Comparison of ENCODE assay signal across 8 cellular contexts in genomic region chr10:124992462-124993344, GRCh38. TPM values are rescaled to one million over a fixed set of nuclear protein-coding genes. Genes with fewer than 3 reads are reported as not detected.
DNase-seq lines count a peak whose midpoint lies in the region; ATAC-seq and TF ChIP-seq lines count a peak whose summit lies in the region.

No MANE protein-coding gene starts in this region.

- no peaks in the 10 kb centered on the region for H3K9me3 ChIP-seq in adrenal gland (replicated peaks in 1 of 3)
- H3K9me3 ChIP-seq in right cardiac atrium (ENCODE audit: control insufficient read depth, low read length): no peaks in the 10 kb centered on the region
- H3K9me3 ChIP-seq in CD4-positive, alpha-beta T cell (ENCODE audit: control insufficient read depth, low read length): no peaks in the 10 kb centered on the region

- CTCF ChIA-PET in CD4-positive, alpha-beta T cell (lab: Charles Lee): interaction anchor here (0.6 to 0.9 kb wide), 2 partner anchors 77 to 177 kb away, joined by 3 read pairs; no protein-coding TSS in a partner anchor

- no peak for TF ChIP-seq POLR2A in adrenal gland (IDR thresholded peaks at IDR 0.05)

- H3K4me1 ChIP-seq in adrenal gland (replicated peaks in 1 of 2): peaks cover 0 to 11% of the 10 kb centered on the region in 2 donors
- peaks cover 4% of the 10 kb centered on the region for H3K4me1 ChIP-seq in right cardiac atrium (ENCODE audit: control insufficient read depth, insufficient read depth, low read length)

- H3K27ac Mint-ChIP-seq in CD4-positive, alpha-beta T cell: no peak overlapping the region

- H3K36me3 ChIP-seq in adrenal gland (replicated peaks in 1 of 2): peaks cover 0 to 85% of the 10 kb centered on the region in 2 donors

- POLR2A ChIA-PET in CD4-positive, alpha-beta T cell (lab: Charles Lee): no interaction called here

- H3K4me3 Mint-ChIP-seq in CD4-positive, alpha-beta T cell: no peak overlapping the region

- H3K9me3 Mint-ChIP-seq in CD4-positive, alpha-beta T cell: no peaks in the 10 kb centered on the region

- DNase-seq in DMS53 (lab: John Stamatoyannopoulos, UW): peak; percentile 75
- DNase-seq in NCI-H2029 (lab: John Stamatoyannopoulos, UW): peak; percentile 6
- DNase-seq in adrenal gland: peak; percentile 79 to 92 (median 86)
- DNase-seq in right cardiac atrium: peak; percentile 76 to 88 (median 83)
- peak; percentile 53 for DNase-seq in renal cortical epithelial cell (ENCODE audit: low read depth)
- no peak for DNase-seq in CD4-positive, alpha-beta T cell
- no peak for DNase-seq in UCSD-AML1 (lab: John Stamatoyannopoulos, UW; ENCODE audit: unreplicated experiment)

- no peaks in the 10 kb centered on the region for H3K4me1 Mint-ChIP-seq in CD4-positive, alpha-beta T cell (ENCODE audit: low read depth)

- H3K36me3 Mint-ChIP-seq in CD4-positive, alpha-beta T cell (ENCODE audit: low read depth): peaks cover 22% of the 10 kb centered on the region

- no peak overlapping the region for H3K4me3 ChIP-seq in adrenal gland
- H3K4me3 ChIP-seq in right cardiac atrium (ENCODE audit: low read length): no peak overlapping the region

- H3K27me3 ChIP-seq in adrenal gland: no peaks in the 10 kb centered on the region
- H3K27me3 ChIP-seq in right cardiac atrium (ENCODE audit: control insufficient read depth, insufficient read depth): no peaks in the 10 kb centered on the region
- H3K27me3 ChIP-seq in CD4-positive, alpha-beta T cell (ENCODE audit: control insufficient read depth, insufficient read depth, low read length): no peaks in the 10 kb centered on the region

- H3K27ac ChIP-seq in adrenal gland (peak overlapping the region in 2 of 5 donors; percentile 44 to 54), right cardiac atrium (ENCODE audit: low read length) (peak overlapping the region; percentile 43)
- H3K27ac ChIP-seq in CD4-positive, alpha-beta T cell (ENCODE audit: low read depth, low read length): no peak overlapping the region

- TF ChIP-seq CTCF in adrenal gland (IDR thresholded peaks at IDR 0.05): peak; percentile 66 to 90 (median 85)
- no peak for TF ChIP-seq CTCF in CD4-positive, alpha-beta T cell (IDR thresholded peaks at IDR 0.05)

- intact Hi-C loops in adrenal gland (cut with DNase I): loop anchor here (5.0 to 10.0 kb wide), 2 partner anchors 62 to 70 kb away; no protein-coding TSS in a partner anchor
- intact Hi-C loops in right cardiac atrium (cut with DNase I): loop anchor here in 3 of 4 donors (5.0 to 10.0 kb wide), 2 partner anchors 52 to 70 kb away; no protein-coding TSS in a partner anchor
- intact Hi-C loops in CD4-positive, alpha-beta T cell (cut with DNase I, micrococcal nuclease): no loop called here

- WGBS in adrenal gland, 4 donors: 54 to 60% (median 58%) methylated on average over 18 to 20 of the region's 20 CpGs
- WGBS in right cardiac atrium: 62% methylated on average over 20 of the region's 20 CpGs

- ATAC-seq in GM19468 (IDR thresholded peaks at IDR 0.05; ENCODE audit: extremely low read depth, unreplicated experiment): peak; percentile 55
- ATAC-seq in right cardiac atrium: peak; percentile 61 to 73
- no peak for ATAC-seq in CD4-positive, alpha-beta T cell (ENCODE audit: poor library complexity)

- H3K27me3 Mint-ChIP-seq in CD4-positive, alpha-beta T cell: no peaks in the 10 kb centered on the region

RNA-seq across cellular contexts. Expression of gene ZRANB1, which starts 50.8 kb away (rescaled TPM):
- total RNA-seq in adrenal gland (10 to 100 TPM; 23.0 to 64.7 (median 41.9) TPM), right cardiac atrium (10 to 100 TPM; 25.3 to 32.2 (median 29.0) TPM), renal cortical epithelial cell (24.1 and 27.2 TPM in 2 replicates)
- polyA plus RNA-seq in adrenal gland (10 to 100 TPM; 20.2 to 30.4 (median 23.6) TPM), right cardiac atrium (14.4 TPM)
- total RNA-seq in CD4-positive, alpha-beta T cell: 10 to 100 TPM; 21.2 to 22.2 TPM

Comparison
In these comparisons a context has a peak if more than half of its experiments do, and no peak if none do; other contexts are left out.
1. DNase-seq: peak in DMS53 (single experiment), NCI-H2029 (single experiment), adrenal gland (7 of 7), right cardiac atrium (3 of 3) and renal cortical epithelial cell (single experiment); none in CD4-positive, alpha-beta T cell (0 of 10) and UCSD-AML1 (single experiment).
2. intact Hi-C loops: an anchor here in adrenal gland (5.0 to 10.0 kb wide) and right cardiac atrium (5.0 to 10.0 kb wide); none called in CD4-positive, alpha-beta T cell.